In the genomic region with DNA sequence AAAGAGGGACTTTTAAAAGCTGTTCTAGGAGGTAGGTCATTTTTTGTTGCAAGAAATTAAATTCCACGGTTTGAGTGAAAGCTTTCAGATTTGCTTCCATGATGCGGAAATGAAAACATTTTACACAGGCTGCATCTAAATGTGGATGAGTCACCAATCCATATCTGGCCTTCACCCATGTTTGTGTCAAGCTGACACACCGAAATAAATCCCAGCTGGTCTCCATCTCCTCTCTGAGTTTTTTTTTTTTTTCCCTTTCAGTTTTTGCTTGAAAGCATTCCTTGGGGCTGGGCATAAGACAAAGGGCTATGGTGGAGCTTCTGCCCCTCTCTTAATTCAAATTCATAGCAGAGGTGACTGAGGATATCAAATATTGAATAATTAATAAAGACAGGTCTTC, we compare ENCODE assay signal across 18 cellular contexts.
DNase-seq lines count a peak whose midpoint lies in the region; ATAC-seq, FAIRE-seq and TF ChIP-seq lines count a peak whose summit lies in the region.
"Had no signal": no experiment of that assay in that cellular context is flagged by ENCODE, and none has a peak within 500 bp of the region (broad histone marks: within the 10 kb centered on the region; RNA-seq: fewer than 3 reads in every experiment).

No MANE protein-coding gene starts in this region.

- no peak for ATAC-seq in IMR-90 (ENCODE audit: low read depth)
- ATAC-seq in GM18858 (IDR thresholded peaks at IDR 0.05; ENCODE audit: unreplicated experiment), result no peak
- ATAC-seq: esophagus mucosa; naive thymus-derived CD8-positive, alpha-beta T cell had no signal

- no peak overlapping the region for H3K23ac ChIP-seq in IMR-90 (ENCODE audit: low read depth, low read length)

- H4K5ac ChIP-seq in IMR-90 (ENCODE audit: low read depth, low read length), result no peak overlapping the region

- peak; percentile 57 for DNase-seq in A172 (ENCODE audit: low spot score)
- DNase-seq in IMR-90, result peak; percentile 5
- DNase-seq in astrocyte (ENCODE audit: low read depth), result peak; percentile 0
- DNase-seq in iris pigment epithelial cell (ENCODE audit: low read depth), result peak; percentile 44
- no peak for DNase-seq in glomerular visceral epithelial cell (ENCODE audit: extremely low spot score)
- DNase-seq in transverse colon, result no peak
- DNase-seq in activated gamma-delta T cell (lab: John Stamatoyannopoulos, UW), result no peak
- DNase-seq: activated CD4-positive, alpha-beta T cell treated with anti-CD3 and anti-CD28 coated beads, Interleukin-2, amount 50 U/mL, for 48 hours; amniotic stem cell; Caco-2; colonic mucosa; left ventricle myocardium inferior; naive thymus-derived CD8-positive, alpha-beta T cell; NCI-H1092 treated with DMSO at 0.1 percent for 48 hours; NCI-H2227 treated with DMSO at 0.1 percent for 48 hours had no signal

- peak overlapping the region; percentile 1 for H3K4me3 Mint-ChIP-seq in astrocyte (ENCODE audit: unreplicated experiment)
- H3K4me3 Mint-ChIP-seq: naive thymus-derived CD8-positive, alpha-beta T cell had no signal

- no TSS peak for BruUV-seq in IMR-90 (replicated peaks; lab: Mats Ljungman, UMichigan)

- no peak for FAIRE-seq in astrocyte (lab: Jason Lieb, UNC)
- FAIRE-seq: GM18507 had no signal

- H3K4ac ChIP-seq in IMR-90 (ENCODE audit: low read depth, low read length), result no peak overlapping the region

- no peak overlapping the region for H4K8ac ChIP-seq in IMR-90 (ENCODE audit: low read depth in 2 of 2, low read length in 2 of 2)

- H3K9ac ChIP-seq in IMR-90 (ENCODE audit: low read depth, low read length), result no peak overlapping the region
- H3K9ac ChIP-seq in astrocyte (ENCODE audit: low read length), result no peak overlapping the region

- no peak for TF ChIP-seq RAD21 in IMR-90 (IDR thresholded peaks at IDR 0.05; ENCODE audit: low read length)

- no peak overlapping the region for H2BK15ac ChIP-seq in IMR-90 (ENCODE audit: low read depth, low read length)

- no peak overlapping the region for H2BK120ac ChIP-seq in IMR-90 (ENCODE audit: low read depth, low read length)

- intact Hi-C loops in IMR-90 (cut with micrococcal nuclease), result no loop called here
- intact Hi-C loops in transverse colon (cut with DNase I; ENCODE audit: low total_unique reads), result no loop called here

- H2AK5ac ChIP-seq in IMR-90 (ENCODE audit: low read depth, low read length), result no peak overlapping the region

- no CpG with 5 or more reads among the region's 3 CpGs for WGBS in IMR-90 (ENCODE audit: extremely low coverage in 2 of 2, insufficient read length in 1 of 2), 2 experiments
- WGBS in transverse colon (ENCODE audit: low coverage in 1 of 2), 2 donors, result 53 to 71% methylated on average over 3 of the region's 3 CpGs

- no peaks in the 10 kb centered on the region for H3K4me1 ChIP-seq in IMR-90 (ENCODE audit: control insufficient read depth, insufficient read depth, low read length)
- H3K4me1 ChIP-seq in astrocyte (ENCODE audit: insufficient read depth, low read length), result no peaks in the 10 kb centered on the region
- no peaks in the 10 kb centered on the region for H3K4me1 ChIP-seq in transverse colon
- H3K4me1 ChIP-seq: colonic mucosa, left ventricle myocardium inferior had no signal

- CTCF ChIA-PET in IMR-90 (lab: Yijun Ruan, JAX), result no interaction called here

- dilution Hi-C loops in IMR-90 (cut with HindIII; ENCODE audit: low sequenced_read_pairs, unreplicated experiment), result no loop called here

- H3K56ac ChIP-seq in IMR-90 (ENCODE audit: extremely low read depth, insufficient read depth, low read length), result no peak overlapping the region

- H3K4me2 ChIP-seq in IMR-90 (ENCODE audit: low read depth, low read length), result no peak overlapping the region
- peak overlapping the region; percentile 48 for H3K4me2 ChIP-seq in astrocyte (ENCODE audit: low read length)

- H3K9me3 Mint-ChIP-seq in astrocyte (ENCODE audit: unreplicated experiment), result no peaks in the 10 kb centered on the region

- no peaks in the 10 kb centered on the region for H3K27me3 Mint-ChIP-seq in astrocyte (ENCODE audit: low read depth, unreplicated experiment)
- H3K27me3 Mint-ChIP-seq: naive thymus-derived CD8-positive, alpha-beta T cell had no signal

- H3K27me3 ChIP-seq in IMR-90 (ENCODE audit: control insufficient read depth, insufficient read depth, low read length) (no peaks in the 10 kb centered on the region), astrocyte (ENCODE audit: insufficient read depth, low read length) (no peaks in the 10 kb centered on the region), transverse colon (no peaks in the 10 kb centered on the region)
- H3K27me3 ChIP-seq: colonic mucosa had no signal

- H3K14ac ChIP-seq in IMR-90 (replicated peaks; ENCODE audit: low read depth, low read length), result no peak overlapping the region

- H3K36me3 ChIP-seq in IMR-90 (ENCODE audit: control insufficient read depth, insufficient read depth, low read length) (no peaks in the 10 kb centered on the region), astrocyte (ENCODE audit: insufficient read depth, low read length) (no peaks in the 10 kb centered on the region), transverse colon (no peaks in the 10 kb centered on the region)
- H3K36me3 ChIP-seq: colonic mucosa, left ventricle myocardium inferior had no signal

- no peak overlapping the region for H3K27ac ChIP-seq in IMR-90 (ENCODE audit: insufficient read depth, low read length)
- no peak overlapping the region for H3K27ac ChIP-seq in astrocyte (ENCODE audit: low read depth, low read length)
- H3K27ac ChIP-seq in transverse colon, result no peak overlapping the region
- H3K27ac ChIP-seq: colonic mucosa, left ventricle myocardium inferior had no signal

- no peaks in the 10 kb centered on the region for H3K79me1 ChIP-seq in IMR-90 (ENCODE audit: low read depth in 1 of 2, low read length in 2 of 2)

- H3K18ac ChIP-seq in IMR-90 (ENCODE audit: low read depth, low read length), result no peak overlapping the region

- H3K9me3 ChIP-seq in IMR-90 (ENCODE audit: control insufficient read depth, insufficient read depth, low read length) (no peaks in the 10 kb centered on the region), astrocyte (ENCODE audit: insufficient read depth, low read depth, low read length) (no peaks in the 10 kb centered on the region), transverse colon (no peaks in the 10 kb centered on the region)
- H3K9me3 ChIP-seq: Caco-2, colonic mucosa, left ventricle myocardium inferior had no signal

- H4K91ac ChIP-seq in IMR-90 (ENCODE audit: insufficient read depth, low read depth, low read length), result no peak overlapping the region

- H2BK20ac ChIP-seq in IMR-90 (ENCODE audit: low read depth, low read length), result no peak overlapping the region

- H3K27ac Mint-ChIP-seq in astrocyte (ENCODE audit: unreplicated experiment), result no peak overlapping the region
- H3K27ac Mint-ChIP-seq: naive thymus-derived CD8-positive, alpha-beta T cell had no signal

- in situ Hi-C loops in IMR-90 (cut with MboI; ENCODE audit: low sequenced_read_pairs), result no loop called here
- in situ Hi-C loops in transverse colon (cut with MboI; ENCODE audit: low pct_ligation_motif_present in 1 of 4, low pct_unique_long_range_greater_than_20kb in 1 of 4, low sequenced_read_pairs in 3 of 4), result no loop called here

- no peak for TF ChIP-seq CTCF in IMR-90 (conservative IDR thresholded peaks at IDR 0.05; ENCODE audit: low read depth, low read length)
- TF ChIP-seq CTCF in astrocyte (IDR thresholded peaks at IDR 0.05; ENCODE audit: insufficient read depth, low read depth, low read length), result no peak
- TF ChIP-seq CTCF in transverse colon (IDR thresholded peaks at IDR 0.05), result no peak

- POLR2A ChIA-PET in IMR-90 (lab: Charles Lee; ENCODE audit: unreplicated experiment), result no interaction called here

- TF ChIP-seq EP300 in transverse colon (IDR thresholded peaks at IDR 0.05; ENCODE audit: low read depth), result no peak

- H3K36me3 Mint-ChIP-seq in astrocyte (ENCODE audit: low read depth, unreplicated experiment), result no peaks in the 10 kb centered on the region
- H3K36me3 Mint-ChIP-seq: naive thymus-derived CD8-positive, alpha-beta T cell had no signal

- H2BK5ac ChIP-seq in IMR-90 (ENCODE audit: low read depth, low read length, poor library complexity, severe bottlenecking), result no peak overlapping the region

- no peaks in the 10 kb centered on the region for H4K20me1 ChIP-seq in IMR-90 (ENCODE audit: insufficient read depth, low read length)
- H4K20me1 ChIP-seq in astrocyte (ENCODE audit: insufficient read depth, low read length), result no peaks in the 10 kb centered on the region

- H3K9me1 ChIP-seq in IMR-90 (ENCODE audit: insufficient read depth, low read length), result no peaks in the 10 kb centered on the region

- no peak overlapping the region for H3K4me3 ChIP-seq in IMR-90 (ENCODE audit: insufficient read depth, low read depth, low read length)
- H3K4me3 ChIP-seq in astrocyte (ENCODE audit: insufficient read depth, low read depth, low read length), result no peak overlapping the region
- no peak overlapping the region for H3K4me3 ChIP-seq in transverse colon
- H3K4me3 ChIP-seq: colonic mucosa, left ventricle myocardium inferior had no signal

- H2AFZ ChIP-seq in IMR-90 (replicated peaks; ENCODE audit: low read length, poor library complexity) (no peak overlapping the region), astrocyte (ENCODE audit: low read depth, low read length) (no peak overlapping the region)

- H2AK9ac ChIP-seq in IMR-90 (replicated peaks; ENCODE audit: low read depth, low read length, poor library complexity), result no peak overlapping the region

- H3K79me2 ChIP-seq in astrocyte (ENCODE audit: insufficient read depth, low read length), result no peaks in the 10 kb centered on the region

- H3K4me1 Mint-ChIP-seq in astrocyte (ENCODE audit: low read depth, unreplicated experiment), result peaks cover 20% of the 10 kb centered on the region
- H3K4me1 Mint-ChIP-seq: naive thymus-derived CD8-positive, alpha-beta T cell had no signal

- TF ChIP-seq POLR2A in IMR-90 (IDR thresholded peaks at IDR 0.05; ENCODE audit: low read depth, low read length), result no peak
- TF ChIP-seq POLR2A in transverse colon (IDR thresholded peaks at IDR 0.05), result no peak

TF ChIP-seq in IMR-90, 13 proteins besides CTCF, POLR2A, EP300 and RAD21 (continues in another document):
- TF ChIP-seq SMC3 (IDR thresholded peaks at IDR 0.05; ENCODE audit: low read depth, low read length), result no peak
- TF ChIP-seq MAZ (IDR thresholded peaks at IDR 0.05; ENCODE audit: borderline replicate concordance, low read depth, low read length), result no peak
- no peak for TF ChIP-seq RCOR1 (IDR thresholded peaks at IDR 0.05; ENCODE audit: insufficient replicate concordance, low read length)
- TF ChIP-seq CHD1 (IDR thresholded peaks at IDR 0.05; ENCODE audit: low read depth, low read length), result no peak
- TF ChIP-seq BHLHE40 (IDR thresholded peaks at IDR 0.05; ENCODE audit: low read depth, low read length), result no peak
- no peak for TF ChIP-seq RFX5 (IDR thresholded peaks at IDR 0.05; ENCODE audit: low read depth, low read length)
- TF ChIP-seq CEBPB (IDR thresholded peaks at IDR 0.05; ENCODE audit: low read depth, low read length), result no peak

Comparison
In these comparisons a context has a peak if more than half of its experiments do, and no peak if none do; other contexts are left out.
1. DNase-seq: peak in A172 (single experiment), IMR-90 (single experiment), astrocyte (single experiment) and iris pigment epithelial cell (single experiment); none in glomerular visceral epithelial cell (single experiment), transverse colon (single experiment) and activated gamma-delta T cell (single experiment).